In genomic region chr5:154782812-154783592, GRCh38 we compare ENCODE assay signal across 2 cellular contexts.
TF ChIP-seq lines count a peak whose summit lies in the region.

No MANE protein-coding gene starts in this region.

TF ChIP-seq in H1, 55 proteins besides CTCF, POLR2A, EP300 and RAD21:
- TF ChIP-seq SIRT6 (IDR thresholded peaks at IDR 0.05; ENCODE audit: low read length), result no peak
- no peak for TF ChIP-seq POLR2AphosphoS5 (IDR thresholded peaks at IDR 0.05; ENCODE audit: low read depth, low read length)
- no peak for TF ChIP-seq CHD7 (IDR thresholded peaks at IDR 0.05; ENCODE audit: insufficient replicate concordance, low read length)
- no peak for TF ChIP-seq CBX5 (IDR thresholded peaks at IDR 0.05; ENCODE audit: low read depth, low read length)
- no peak for TF ChIP-seq YY1 (IDR thresholded peaks at IDR 0.05; ENCODE audit: low read depth, low read length)
- no peak for TF ChIP-seq CREB1 (IDR thresholded peaks at IDR 0.05)
- TF ChIP-seq POU5F1 (IDR thresholded peaks at IDR 0.05; ENCODE audit: low read depth, low read length), result no peak
- TF ChIP-seq EGR1 (IDR thresholded peaks at IDR 0.05; ENCODE audit: borderline replicate concordance, low read depth, low read length), result no peak
- no peak for TF ChIP-seq GTF2F1 (IDR thresholded peaks at IDR 0.05; ENCODE audit: borderline replicate concordance, low read depth, low read length)
- TF ChIP-seq RNF2 (IDR thresholded peaks at IDR 0.05; ENCODE audit: borderline replicate concordance, low read depth, low read length, missing control alignments, poor library complexity, severe bottlenecking), result no peak
- no peak for TF ChIP-seq JUND (IDR thresholded peaks at IDR 0.05; ENCODE audit: low read length)
- no peak for TF ChIP-seq SRF (IDR thresholded peaks at IDR 0.05; ENCODE audit: low read depth, low read length)
- TF ChIP-seq BRCA1 (IDR thresholded peaks at IDR 0.05; ENCODE audit: low read depth, low read length), result no peak
- no peak for TF ChIP-seq ATF3 (IDR thresholded peaks at IDR 0.05; ENCODE audit: insufficient read depth, low read depth, low read length)
- no peak for TF ChIP-seq KDM5A (IDR thresholded peaks at IDR 0.05; ENCODE audit: low read length)

TF ChIP-seq in HepG2, 621 proteins besides CTCF, POLR2A, EP300 and RAD21:
- TF ChIP-seq RORA (CRISPR knock-in tag; IDR thresholded peaks at IDR 0.05) (no peak), SAFB2 (CRISPR knock-in tag; IDR thresholded peaks at IDR 0.05; ENCODE audit: borderline replicate concordance, low read depth) (no peak), CEBPZ (IDR thresholded peaks at IDR 0.05; ENCODE audit: low read length) (no peak), ZNF460 (CRISPR knock-in tag; IDR thresholded peaks at IDR 0.05; ENCODE audit: borderline replicate concordance) (no peak), ZNF781 (CRISPR knock-in tag; IDR thresholded peaks at IDR 0.05; ENCODE audit: borderline replicate concordance, not compliant biosample characterization) (no peak), ZSCAN9 (CRISPR knock-in tag; IDR thresholded peaks at IDR 0.05; ENCODE audit: borderline replicate concordance) (no peak), YEATS2 (CRISPR knock-in tag; IDR thresholded peaks at IDR 0.05; ENCODE audit: borderline replicate concordance) (no peak), ZNF800 (CRISPR knock-in tag; IDR thresholded peaks at IDR 0.05) (no peak), DNMT3B (CRISPR knock-in tag; conservative IDR thresholded peaks at IDR 0.05) (no peak), ZNF556 (CRISPR knock-in tag; IDR thresholded peaks at IDR 0.05; ENCODE audit: borderline replicate concordance) (no peak), KLF16 (CRISPR knock-in tag; IDR thresholded peaks at IDR 0.05) (no peak), TEAD2 (CRISPR knock-in tag; IDR thresholded peaks at IDR 0.05) (no peak), PBX2 (CRISPR knock-in tag; IDR thresholded peaks at IDR 0.05) (no peak), MIER3 (CRISPR knock-in tag; IDR thresholded peaks at IDR 0.05; ENCODE audit: borderline replicate concordance) (no peak), LCORL (IDR thresholded peaks at IDR 0.05) (no peak), LCORL (CRISPR knock-in tag; IDR thresholded peaks at IDR 0.05) (no peak), PAF1 (CRISPR knock-in tag; IDR thresholded peaks at IDR 0.05) (no peak), IRF9 (CRISPR knock-in tag; IDR thresholded peaks at IDR 0.05; ENCODE audit: borderline replicate concordance) (no peak), GTF3A (CRISPR knock-in tag; conservative IDR thresholded peaks at IDR 0.05) (no peak), RFXANK (CRISPR knock-in tag; IDR thresholded peaks at IDR 0.05) (no peak)
